In genomic region chr5:135433626-135434426, GRCh38 we compare ENCODE assay signal across 13 cellular contexts. TPM values are rescaled to one million over a fixed set of nuclear protein-coding genes. Genes with fewer than 3 reads are reported as not detected.
A peak's percentile ranks its signal among the peaks of the same experiment; 100 is the strongest.
DNase-seq lines count a peak whose midpoint lies in the region.
"Had no signal": no experiment of that assay in that cellular context is flagged by ENCODE, and none has a peak within 500 bp of the region (broad histone marks: within the 10 kb centered on the region; RNA-seq: fewer than 3 reads in every experiment).

No MANE protein-coding gene starts in this region.

- H3K4me3 ChIP-seq in adipocyte (ENCODE audit: low read length), result no peak overlapping the region
- H3K4me3 ChIP-seq: sigmoid colon had no signal

- H3K36me3 Mint-ChIP-seq in activated CD4-positive, alpha-beta T cell treated with anti-CD3 and anti-CD28 coated beads, Interleukin-2, amount 10 ng/mL, durations not matched to agents 24 days and 14 days (ENCODE audit: low read depth), result no peaks in the 10 kb centered on the region

- H3K9me3 ChIP-seq in adipocyte (ENCODE audit: control insufficient read depth, low read length), result peaks cover 2% of the 10 kb centered on the region

- H3K27me3 Mint-ChIP-seq in activated CD4-positive, alpha-beta T cell treated with anti-CD3 and anti-CD28 coated beads, Interleukin-2, amount 10 ng/mL, durations not matched to agents 24 days and 14 days, result peaks cover 20% of the 10 kb centered on the region

- peak; percentile 43 for DNase-seq in activated CD4-positive, alpha-beta T cell treated with anti-CD3 and anti-CD28 coated beads, Interleukin-2, amount 10 ng/mL, durations not matched to agents 24 days and 14 days
- DNase-seq in activated CD4-positive, alpha-beta T cell treated with anti-CD3 and anti-CD28 coated beads for 1 hour, result no peak
- peak; percentile 57 for DNase-seq in adipocyte (ENCODE audit: low read depth)
- DNase-seq in iris pigment epithelial cell (ENCODE audit: low read depth), result peak; percentile 33
- peak; percentile 16 for DNase-seq in stimulated activated CD8-positive, alpha-beta memory T cell treated with anti-CD3 and anti-CD28 coated beads, Interleukin-4, amount 100 ng/mL, for 48 hours
- DNase-seq in effector CD4-positive, alpha-beta T cell, result no peak
- DNase-seq in activated CD4-positive, alpha-beta T cell treated with anti-CD3 and anti-CD28 coated beads, Interleukin-2, amount 50 U/mL, for 4 hours, result no peak
- DNase-seq in activated naive CD4-positive, alpha-beta T cell treated with anti-CD3 and anti-CD28 coated beads, Interleukin-2, amount 50 U/mL, for 16 hours, result no peak
- DNase-seq: activated CD4-positive, alpha-beta T cell treated with anti-CD3 and anti-CD28 coated beads, Interleukin-2, amount 50 U/mL, for 48 hours; anterior cingulate cortex; SHP77 treated with DMSO at 0.1 percent for 48 hours; sigmoid colon had no signal

- H3K4me1 ChIP-seq in adipocyte (ENCODE audit: control insufficient read depth, insufficient read depth, low read length), result peaks cover 51% of the 10 kb centered on the region

- H3K27ac Mint-ChIP-seq in activated CD4-positive, alpha-beta T cell treated with anti-CD3 and anti-CD28 coated beads, Interleukin-2, amount 10 ng/mL, durations not matched to agents 24 days and 14 days, result no peak overlapping the region

- intact Hi-C loops in activated CD4-positive, alpha-beta T cell treated with anti-CD3 and anti-CD28 coated beads, Interleukin-2, amount 10 ng/mL, durations not matched to agents 24 days and 14 days (cut with micrococcal nuclease), result no loop called here

- H3K27me3 ChIP-seq in adipocyte (replicated peaks; ENCODE audit: control insufficient read depth, insufficient read depth, low read length), result no peaks in the 10 kb centered on the region
- H3K27me3 ChIP-seq: sigmoid colon had no signal

- H3K9me3 Mint-ChIP-seq in activated CD4-positive, alpha-beta T cell treated with anti-CD3 and anti-CD28 coated beads, Interleukin-2, amount 10 ng/mL, durations not matched to agents 24 days and 14 days, result no peaks in the 10 kb centered on the region

- no peaks in the 10 kb centered on the region for H3K36me3 ChIP-seq in adipocyte (ENCODE audit: control insufficient read depth, insufficient read depth, low read length, severe bottlenecking)
- H3K36me3 ChIP-seq: sigmoid colon had no signal

- peak overlapping the region; percentile 13 for H3K9ac ChIP-seq in adipocyte (ENCODE audit: low read length)

- no peak overlapping the region for H3K4me3 Mint-ChIP-seq in activated CD4-positive, alpha-beta T cell treated with anti-CD3 and anti-CD28 coated beads, Interleukin-2, amount 10 ng/mL, durations not matched to agents 24 days and 14 days

- no peaks in the 10 kb centered on the region for H3K4me1 Mint-ChIP-seq in activated CD4-positive, alpha-beta T cell treated with anti-CD3 and anti-CD28 coated beads, Interleukin-2, amount 10 ng/mL, durations not matched to agents 24 days and 14 days

RNA-seq across cellular contexts. Expression of gene DCANP1, which starts 13.3 kb away (rescaled TPM):
- total RNA-seq in activated CD4-positive, alpha-beta T cell treated with anti-CD3 and anti-CD28 coated beads, Interleukin-2, amount 10 ng/mL, durations not matched to agents 24 days and 14 days, result not detected in 2 replicates
- total RNA-seq: epithelial cell of proximal tubule, sigmoid colon had no signal

RNA-seq across cellular contexts. Expression of gene TIFAB, which starts 18.3 kb away (rescaled TPM):
- total RNA-seq in activated CD4-positive, alpha-beta T cell treated with anti-CD3 and anti-CD28 coated beads, Interleukin-2, amount 10 ng/mL, durations not matched to agents 24 days and 14 days, result not detected in 2 replicates
- total RNA-seq: epithelial cell of proximal tubule, sigmoid colon had no signal

RNA-seq across cellular contexts. Expression of gene MACROH2A1, which starts 34.8 kb away (rescaled TPM):
- 282 and 289 TPM in 2 replicates for total RNA-seq in activated CD4-positive, alpha-beta T cell treated with anti-CD3 and anti-CD28 coated beads, Interleukin-2, amount 10 ng/mL, durations not matched to agents 24 days and 14 days

Comparison
In these comparisons a context has a peak if more than half of its experiments do, and no peak if none do; other contexts are left out.
1. DNase-seq: peak in activated CD4-positive, alpha-beta T cell treated with anti-CD3 and anti-CD28 coated beads, Interleukin-2, amount 10 ng/mL, durations not matched to agents 24 days and 14 days (single experiment), adipocyte (single experiment), iris pigment epithelial cell (single experiment) and stimulated activated CD8-positive, alpha-beta memory T cell treated with anti-CD3 and anti-CD28 coated beads, Interleukin-4, amount 100 ng/mL, for 48 hours (single experiment); none in activated CD4-positive, alpha-beta T cell treated with anti-CD3 and anti-CD28 coated beads for 1 hour (single experiment), effector CD4-positive, alpha-beta T cell (single experiment), activated CD4-positive, alpha-beta T cell treated with anti-CD3 and anti-CD28 coated beads, Interleukin-2, amount 50 U/mL, for 4 hours (0 of 2) and activated naive CD4-positive, alpha-beta T cell treated with anti-CD3 and anti-CD28 coated beads, Interleukin-2, amount 50 U/mL, for 16 hours (single experiment).